8 cellular contexts compared by ENCODE assay signal in genomic region chrX:115650916-115651315, GRCh38.
DNase-seq lines count a peak whose midpoint lies in the region; ATAC-seq and TF ChIP-seq lines count a peak whose summit lies in the region.

No MANE protein-coding gene starts in this region.

- CTCF ChIA-PET in mammary epithelial cell (lab: Charles Lee; ENCODE audit: low non-redundant PET), result no interaction called here

- H3K4me1 ChIP-seq in mammary epithelial cell (ENCODE audit: insufficient read depth, low read length), result no peaks in the 10 kb centered on the region
- H3K4me1 ChIP-seq in left lung, result no peaks in the 10 kb centered on the region

- BruUV-seq in mammary epithelial cell (replicated peaks; lab: Mats Ljungman, UMichigan), result no TSS peak

- in situ Hi-C loops in mammary epithelial cell (cut with MboI; ENCODE audit: low sequenced_read_pairs in 2 of 2), result no loop called here

- H3K79me2 ChIP-seq in mammary epithelial cell (ENCODE audit: insufficient read depth, low read length), result no peaks in the 10 kb centered on the region

- H2AFZ ChIP-seq in mammary epithelial cell (ENCODE audit: low read depth, low read length), result no peak overlapping the region

- no peaks in the 10 kb centered on the region for H3K9me3 ChIP-seq in mammary epithelial cell (replicated peaks; ENCODE audit: insufficient read depth, low read length)
- H3K9me3 ChIP-seq in left lung, result no peaks in the 10 kb centered on the region

- TF ChIP-seq CTCF in mammary epithelial cell (conservative IDR thresholded peaks at IDR 0.05 in 1 of 2, IDR thresholded peaks at IDR 0.05 in 1 of 2; ENCODE audit: extremely low read depth in 1 of 2, insufficient read depth in 1 of 2, low read depth in 1 of 2, low read length in 2 of 2) (peak; percentile 65 to 78), left lung (IDR thresholded peaks at IDR 0.05) (peak; percentile 24 to 31)

- H3K9ac ChIP-seq in mammary epithelial cell (ENCODE audit: insufficient read depth, low read length), result no peak overlapping the region

- H3K4me2 ChIP-seq in mammary epithelial cell (ENCODE audit: insufficient read depth, low read depth, low read length), result no peak overlapping the region

- dilution Hi-C loops in mammary epithelial cell (cut with HindIII; ENCODE audit: low sequenced_read_pairs), result no loop called here

- H3K4me3 ChIP-seq in mammary epithelial cell (replicated peaks in 1 of 3; ENCODE audit: insufficient read depth in 1 of 3, low read depth in 2 of 3, low read length in 3 of 3) (no peak overlapping the region), left lung (no peak overlapping the region)

- no peaks in the 10 kb centered on the region for H3K27me3 ChIP-seq in mammary epithelial cell (ENCODE audit: insufficient read depth, low read length)
- no peaks in the 10 kb centered on the region for H3K27me3 ChIP-seq in left lung

- H4K20me1 ChIP-seq in mammary epithelial cell (ENCODE audit: insufficient read depth, low read length), result peaks cover 2% of the 10 kb centered on the region

- H3K36me3 ChIP-seq in mammary epithelial cell (ENCODE audit: insufficient read depth, low read length) (peaks cover 26% of the 10 kb centered on the region), left lung (peaks cover 0 to 11% of the 10 kb centered on the region in 2 donors)

- H3K27ac ChIP-seq in mammary epithelial cell (ENCODE audit: insufficient read depth, low read depth, low read length) (no peak overlapping the region), left lung (no peak overlapping the region)

- intact Hi-C loops in mammary epithelial cell (cut with micrococcal nuclease), result loop anchor here (2.0 kb wide), 1 partner anchor 40 kb away; no protein-coding TSS in a partner anchor
- intact Hi-C loops in left lung (cut with DNase I), result no loop called here

- ATAC-seq in HG03159 (IDR thresholded peaks at IDR 0.05; ENCODE audit: unreplicated experiment) (peak; percentile 86), left lung (peak; percentile 77)

- peak; percentile 19 for DNase-seq in stimulated activated CD4-positive, alpha-beta T cell treated with anti-CD3 and anti-CD28 coated beads, Interleukin-15, amount 100 ng/mL, for 24 hours
- no peak for DNase-seq in stimulated activated CD4-positive, alpha-beta T cell treated with anti-CD3 and anti-CD28 coated beads, Interleukin-12 subunit alpha, Interleukin-12 subunit beta, amount 100 ng/mL, for 4 hours
- DNase-seq in NCI-H460 (ENCODE audit: extremely low read depth, low read depth) (peak; percentile 53), mammary epithelial cell (peak; percentile 44), left lung (no peak), ureter (ENCODE audit: low spot score) (no peak), 8988T (no peak)

- WGBS in mammary epithelial cell (ENCODE audit: low coverage, missing lambda C conversion rate), result 0% methylated on average over 2 of the region's 2 CpGs

Comparison
In these comparisons a context has a peak if more than half of its experiments do, and no peak if none do; other contexts are left out.
1. DNase-seq: peak in stimulated activated CD4-positive, alpha-beta T cell treated with anti-CD3 and anti-CD28 coated beads, Interleukin-15, amount 100 ng/mL, for 24 hours (single experiment), NCI-H460 (single experiment) and mammary epithelial cell (single experiment); none in stimulated activated CD4-positive, alpha-beta T cell treated with anti-CD3 and anti-CD28 coated beads, Interleukin-12 subunit alpha, Interleukin-12 subunit beta, amount 100 ng/mL, for 4 hours (single experiment), left lung (0 of 2), ureter (single experiment) and 8988T (single experiment).